In genomic region chr9:22203371-22204138, GRCh38 we compare ENCODE assay signal across 1 cellular context.
TF ChIP-seq lines count a peak whose summit lies in the region.

No MANE protein-coding gene starts in this region.

TF ChIP-seq in WTC11, 78 proteins besides CTCF, POLR2A, EP300 and RAD21 (continued from another document):
- TF ChIP-seq FOXP4 (CRISPR knock-in tag; IDR thresholded peaks at IDR 0.05): no peak
- no peak for TF ChIP-seq ATF2 (CRISPR knock-in tag; IDR thresholded peaks at IDR 0.05; ENCODE audit: borderline replicate concordance, low read depth)
- TF ChIP-seq ZNF281 (CRISPR knock-in tag; IDR thresholded peaks at IDR 0.05): no peak
- TF ChIP-seq ERG (CRISPR knock-in tag; IDR thresholded peaks at IDR 0.05): no peak
